Comparison of ENCODE assay signal across 8 cellular contexts in genomic region chr7:93551063-93551895, GRCh38.
DNase-seq lines count a peak whose midpoint lies in the region; ATAC-seq lines count a peak whose summit lies in the region.

No MANE protein-coding gene starts in this region.

- ATAC-seq in HG02981 (IDR thresholded peaks at IDR 0.05; ENCODE audit: unreplicated experiment) = peak; percentile 50
- ATAC-seq in GM21723 (IDR thresholded peaks at IDR 0.05; ENCODE audit: unreplicated experiment) = no peak
- ATAC-seq in HG02884 (IDR thresholded peaks at IDR 0.05; ENCODE audit: unreplicated experiment) = no peak
- ATAC-seq in GM18873 (IDR thresholded peaks at IDR 0.05; ENCODE audit: low FRiP score, unreplicated experiment) = no peak

- DNase-seq in EH (ENCODE audit: low read depth) = peak; percentile 49
- DNase-seq in SKM-1 (lab: John Stamatoyannopoulos, UW; ENCODE audit: unreplicated experiment) = peak; percentile 14
- peak; percentile 32 for DNase-seq in inferior parietal cortex (ENCODE audit: extremely low spot score)
- no peak for DNase-seq in GF-D8 (lab: John Stamatoyannopoulos, UW)
